ENCODE assay signal across 11 cellular contexts in the genomic region with DNA sequence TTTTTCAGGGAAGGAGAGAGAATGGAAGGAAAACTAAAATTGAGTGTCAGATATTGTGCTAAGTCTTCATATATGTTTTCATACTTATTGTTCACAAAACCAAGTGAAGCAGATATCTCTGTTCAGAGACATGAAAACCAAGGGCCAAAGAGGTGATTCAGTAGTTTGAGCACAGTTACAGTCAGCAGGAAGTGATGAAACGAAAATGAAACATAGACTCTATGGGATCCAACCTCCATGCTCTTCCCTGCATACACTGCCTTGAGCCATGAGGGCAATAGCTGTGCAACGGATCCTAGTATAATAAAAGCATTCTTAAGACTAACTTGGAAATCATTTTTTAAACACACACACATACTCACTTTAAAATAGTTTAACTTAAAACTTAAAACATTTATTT. TPM values are rescaled to one million over a fixed set of nuclear protein-coding genes. Genes with fewer than 3 reads are reported as not detected.
DNase-seq lines count a peak whose midpoint lies in the region; ATAC-seq, FAIRE-seq and TF ChIP-seq lines count a peak whose summit lies in the region.
"Had no signal": no experiment of that assay in that cellular context is flagged by ENCODE, and none has a peak within 500 bp of the region (broad histone marks: within the 10 kb centered on the region; RNA-seq: fewer than 3 reads in every experiment).

No MANE protein-coding gene starts in this region.

- TF ChIP-seq EP300 in A549 (IDR thresholded peaks at IDR 0.05), result no peak

- POLR2A ChIA-PET in A549 (lab: Yijun Ruan, JAX), result no interaction called here

- DNase-seq in A549 (ENCODE audit: low read depth in 1 of 2, low spot score in 1 of 2) (no peak), GM19239 (ENCODE audit: insufficient read length, low spot score) (no peak), RWPE2 (ENCODE audit: low spot score) (no peak), fibroblast of lung (ENCODE audit: low read depth in 2 of 2) (peak; percentile 13 to 69), islet precursor cell (no peak)
- no peak for DNase-seq in stimulated activated CD4-positive, alpha-beta T cell treated with anti-CD3 and anti-CD28 coated beads, Interleukin-4, amount 100 ng/mL, for 24 hours
- DNase-seq: Calu3, left lung, upper lobe of left lung had no signal

- no peaks in the 10 kb centered on the region for H4K20me1 ChIP-seq in fibroblast of lung (ENCODE audit: control insufficient read depth, extremely low read depth, insufficient read depth, low read length)

- H3K27me3 ChIP-seq in RWPE2 (ENCODE audit: insufficient read depth, poor library complexity, severe bottlenecking), result no peaks in the 10 kb centered on the region
- no peaks in the 10 kb centered on the region for H3K27me3 ChIP-seq in fibroblast of lung (ENCODE audit: control insufficient read depth, insufficient read depth, low read length)
- H3K27me3 ChIP-seq: left lung, upper lobe of left lung had no signal

- no peak for FAIRE-seq in A549 (lab: Jason Lieb, UNC)
- peak; percentile 76 for FAIRE-seq in GM19239 (lab: Jason Lieb, UNC)

- CTCF ChIA-PET in A549 (lab: Yijun Ruan, JAX), result interaction anchor here (1.4 to 1.7 kb wide), 2 partner anchors 28 to 37 kb away, joined by 5 to 11 read pairs; a partner anchor contains a TSS

- no peak overlapping the region for H3K9ac ChIP-seq in fibroblast of lung (ENCODE audit: insufficient read depth, low read length)

- H3K27ac ChIP-seq in A549 (no peak overlapping the region), RWPE2 (ENCODE audit: poor library complexity, severe bottlenecking) (no peak overlapping the region), fibroblast of lung (ENCODE audit: insufficient read depth, low read length) (no peak overlapping the region)
- H3K27ac ChIP-seq: left lung, upper lobe of left lung had no signal

- no peak for TF ChIP-seq POLR2A in A549 (IDR thresholded peaks at IDR 0.05; ENCODE audit: low read length)

- H3K36me3 ChIP-seq in RWPE2 (ENCODE audit: low read depth) (no peaks in the 10 kb centered on the region), fibroblast of lung (ENCODE audit: control insufficient read depth, insufficient read depth, low read length) (no peaks in the 10 kb centered on the region)
- H3K36me3 ChIP-seq: left lung, upper lobe of left lung had no signal

- H3K79me2 ChIP-seq in fibroblast of lung (ENCODE audit: control insufficient read depth, insufficient read depth, low read length), result no peaks in the 10 kb centered on the region

- TF ChIP-seq CTCF in A549 (IDR thresholded peaks at IDR 0.05), result no peak
- TF ChIP-seq CTCF in RWPE2 (IDR thresholded peaks at IDR 0.05; ENCODE audit: poor library complexity, severe bottlenecking), result no peak
- no peak for TF ChIP-seq CTCF in fibroblast of lung (conservative IDR thresholded peaks at IDR 0.05 in 1 of 2, IDR thresholded peaks at IDR 0.05 in 1 of 2; ENCODE audit: low read depth in 1 of 2, low read length in 2 of 2)

- no peak for TF ChIP-seq RAD21 in A549 (conservative IDR thresholded peaks at IDR 0.05 in 1 of 2, IDR thresholded peaks at IDR 0.05 in 1 of 2)

- H3K4me1 ChIP-seq in A549 (no peaks in the 10 kb centered on the region), RWPE2 (ENCODE audit: insufficient read depth, poor library complexity, severe bottlenecking) (peaks cover 7% of the 10 kb centered on the region), fibroblast of lung (ENCODE audit: control insufficient read depth, extremely low read depth, insufficient read depth, low read length) (no peaks in the 10 kb centered on the region)
- H3K4me1 ChIP-seq: left lung, upper lobe of left lung had no signal

- peak overlapping the region; percentile 27; the same call in 1 of the 3 replicates for H3K4me2 ChIP-seq in A549
- peak overlapping the region; percentile 54 for H3K4me2 ChIP-seq in fibroblast of lung (ENCODE audit: extremely low read depth, insufficient read depth, low read length)

- 34% methylated on average over 2 of the region's 2 CpGs for WGBS in A549 (ENCODE audit: missing lambda C conversion rate)

- H3K4me3 ChIP-seq in A549 (no peak overlapping the region), RWPE2 (ENCODE audit: severe bottlenecking) (no peak overlapping the region), fibroblast of lung (replicated peaks in 1 of 4; ENCODE audit: control extremely low read depth in 1 of 4, insufficient read depth in 1 of 4, low read depth in 3 of 4, low read length in 4 of 4) (no peak overlapping the region)
- H3K4me3 ChIP-seq: left lung, upper lobe of left lung had no signal

- peak; percentile 45 to 71; a peak in 3 of 6 replicates for ATAC-seq in A549
- ATAC-seq in RWPE2 (ENCODE audit: low read depth), result peak; percentile 81
- ATAC-seq in GM21423 (IDR thresholded peaks at IDR 0.05; ENCODE audit: unreplicated experiment), result no peak
- no peak for ATAC-seq in GM21619 (IDR thresholded peaks at IDR 0.05; ENCODE audit: unreplicated experiment)
- ATAC-seq: left lung had no signal

- H2AFZ ChIP-seq in fibroblast of lung (ENCODE audit: low read length), result peak overlapping the region; percentile 75

- H3K9me3 ChIP-seq in A549 (no peaks in the 10 kb centered on the region), RWPE2 (ENCODE audit: severe bottlenecking) (no peaks in the 10 kb centered on the region), fibroblast of lung (ENCODE audit: control insufficient read depth, insufficient read depth, low read depth, low read length) (no peaks in the 10 kb centered on the region)
- H3K9me3 ChIP-seq: left lung, upper lobe of left lung had no signal

TF ChIP-seq in A549, 52 proteins besides CTCF, POLR2A, EP300 and RAD21:
- TF ChIP-seq HEYL (CRISPR knock-in tag; IDR thresholded peaks at IDR 0.05) (no peak), JUNB (IDR thresholded peaks at IDR 0.05) (no peak), KDM1A (IDR thresholded peaks at IDR 0.05; ENCODE audit: low read depth) (no peak), CBX8 (IDR thresholded peaks at IDR 0.05) (no peak), HOXB13 (CRISPR knock-in tag; IDR thresholded peaks at IDR 0.05; ENCODE audit: low read depth) (no peak), MAZ (IDR thresholded peaks at IDR 0.05; ENCODE audit: borderline replicate concordance, low read depth, low read length) (no peak), HOXA7 (CRISPR knock-in tag; IDR thresholded peaks at IDR 0.05) (no peak)
- TF ChIP-seq, protein P1, sequence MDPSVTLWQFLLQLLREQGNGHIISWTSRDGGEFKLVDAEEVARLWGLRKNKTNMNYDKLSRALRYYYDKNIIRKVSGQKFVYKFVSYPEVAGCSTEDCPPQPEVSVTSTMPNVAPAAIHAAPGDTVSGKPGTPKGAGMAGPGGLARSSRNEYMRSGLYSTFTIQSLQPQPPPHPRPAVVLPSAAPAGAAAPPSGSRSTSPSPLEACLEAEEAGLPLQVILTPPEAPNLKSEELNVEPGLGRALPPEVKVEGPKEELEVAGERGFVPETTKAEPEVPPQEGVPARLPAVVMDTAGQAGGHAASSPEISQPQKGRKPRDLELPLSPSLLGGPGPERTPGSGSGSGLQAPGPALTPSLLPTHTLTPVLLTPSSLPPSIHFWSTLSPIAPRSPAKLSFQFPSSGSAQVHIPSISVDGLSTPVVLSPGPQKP (IDR thresholded peaks at IDR 0.05; ENCODE audit: low read depth, low read length), result no peak

RNA-seq across cellular contexts. Expression of a gene that starts 28.0 kb away (rescaled TPM):
- 0.05 and 0.07 TPM in 2 replicates for polyA plus RNA-seq in A549 (2011; rRNA removed)
- 0.03 and 0.04 TPM in 2 replicates for polyA plus RNA-seq in A549 (2012; cell fraction: cytosol; rRNA removed)
- 0.12 TPM in 2 replicates for polyA plus RNA-seq in A549 (2012; cell fraction: nucleus; rRNA removed)
- polyA plus RNA-seq in A549 (2017; fragmentation: RNase III; extraction: RNeasy Plus Mini Kit Qiagen cat#74134 plus additional on column Dnase treatment), result 0.06 to 0.09 TPM (median 0.07 TPM) in 3 replicates
- 0.12 and 0.19 TPM in 2 replicates for polyA minus RNA-seq in A549 (2011; rRNA and poly(A)+ RNA removed)
- 0.26 and 0.66 TPM in 2 replicates for total RNA-seq in fibroblast of lung
- polyA plus RNA-seq in fibroblast of lung, result 0.02 and 0.15 TPM in 2 replicates
- polyA plus RNA-seq in fibroblast of lung (2012), result 0.09 TPM in 1 of 2 replicates, not detected in the other
- 0.59 TPM in 1 of 2 replicates, not detected in the other for polyA minus RNA-seq in fibroblast of lung (ENCODE audit: low replicate concordance)
- total RNA-seq: Calu3 had no signal

Comparison
In these comparisons a context has a peak if more than half of its experiments do, and no peak if none do; other contexts are left out.
1. ATAC-seq: peak in A549 (2 of 2) and RWPE2 (single experiment); none in GM21423 (single experiment) and GM21619 (single experiment).
2. DNase-seq: peak in fibroblast of lung (2 of 2); none in A549 (0 of 2), GM19239 (single experiment), RWPE2 (single experiment), stimulated activated CD4-positive, alpha-beta T cell treated with anti-CD3 and anti-CD28 coated beads, Interleukin-4, amount 100 ng/mL, for 24 hours (single experiment) and islet precursor cell (single experiment).